ENCODE assay signal across 1 cellular context in genomic region chr9:131697908-131698714, GRCh38.
TF ChIP-seq lines count a peak whose summit lies in the region.

No MANE protein-coding gene starts in this region.

TF ChIP-seq in GM12878, 131 proteins besides CTCF, POLR2A, EP300 and RAD21 (continued from another document):
- TF ChIP-seq ATF2 (IDR thresholded peaks at IDR 0.05; ENCODE audit: low read length) (no peak), RFX5 (IDR thresholded peaks at IDR 0.05; ENCODE audit: low read depth, low read length) (no peak), MEF2A (IDR thresholded peaks at IDR 0.05; ENCODE audit: insufficient read depth, low read depth, low read length) (no peak), PML (IDR thresholded peaks at IDR 0.05; ENCODE audit: low read length) (no peak), NFIC (IDR thresholded peaks at IDR 0.05; ENCODE audit: low read depth, low read length) (no peak), TAF1 (IDR thresholded peaks at IDR 0.05; ENCODE audit: borderline replicate concordance, low read depth, low read length) (no peak)
